In the genomic region with DNA sequence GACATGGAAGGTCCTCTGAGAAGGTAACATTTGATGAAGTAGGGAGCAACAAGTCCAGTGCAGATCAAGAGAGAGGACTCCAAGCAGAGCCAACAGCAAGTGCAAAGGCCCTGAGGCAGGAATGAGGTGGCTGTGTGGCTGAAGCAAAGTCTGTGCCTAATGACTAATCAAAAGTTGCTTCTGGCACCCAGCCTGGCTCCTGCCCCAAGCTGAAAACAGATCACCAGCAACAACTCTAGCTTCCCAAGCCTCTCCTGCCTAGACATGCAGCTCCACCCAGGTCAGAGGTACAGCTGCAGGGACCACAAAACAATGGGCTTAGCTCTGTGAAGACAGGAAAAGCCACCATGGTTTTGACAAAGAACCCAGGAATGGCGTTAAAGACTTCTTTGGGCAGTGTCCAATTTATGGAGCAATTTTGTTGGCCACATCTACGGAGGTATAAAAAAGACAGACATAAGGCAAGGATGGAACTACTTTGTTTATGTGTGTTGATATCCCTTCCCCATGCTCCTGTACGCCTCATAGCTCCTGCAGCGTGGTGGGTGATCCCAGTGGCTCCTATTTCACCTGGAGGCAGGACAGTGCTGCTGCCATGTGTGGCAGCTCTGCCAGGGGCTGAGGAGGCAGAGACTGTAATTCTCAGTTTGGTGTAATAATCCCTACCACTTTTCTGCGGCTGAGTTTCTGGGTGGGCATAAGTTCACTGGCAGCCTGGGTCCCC, we compare ENCODE assay signal across 17 cellular contexts. TPM values are rescaled to one million over a fixed set of nuclear protein-coding genes. Genes with fewer than 3 reads are reported as not detected.
A peak's percentile ranks its signal among the peaks of the same experiment; 100 is the strongest.
DNase-seq lines count a peak whose midpoint lies in the region; ATAC-seq and TF ChIP-seq lines count a peak whose summit lies in the region.
"Had no signal": no experiment of that assay in that cellular context is flagged by ENCODE, and none has a peak within 500 bp of the region (broad histone marks: within the 10 kb centered on the region; RNA-seq: fewer than 3 reads in every experiment).

No MANE protein-coding gene starts in this region.

- no peak overlapping the region for H2AFZ ChIP-seq in ACC112 (ENCODE audit: low read length, unreplicated experiment)
- no peak overlapping the region for H2AFZ ChIP-seq in MM.1S (ENCODE audit: low read length)

- H3K9me2 ChIP-seq in MM.1S (replicated peaks; ENCODE audit: insufficient read depth, low read length) = no peaks in the 10 kb centered on the region

- H3K9me3 Mint-ChIP-seq in MCF 10A (ENCODE audit: unreplicated experiment) = no peaks in the 10 kb centered on the region
- H3K9me3 Mint-ChIP-seq: activated T-helper 2 cell treated with anti-CD3 and anti-CD28 coated beads, Interferon-gamma antibody, Interleukin-2, Interleukin-4, amounts not matched to agents 10 μg/mL and 5 μg/mL and 100 μg/mL, durations not matched to agents 14 hours and 24 hours and 36 hours; neural crest cell had no signal

- POLR2A ChIA-PET in MCF 10A (lab: Yijun Ruan, JAX) = interaction anchor here (0.6 to 1.9 kb wide), 7 partner anchors 10 to 484 kb away, joined by 3 to 5 read pairs (median 4); partner anchors contain the start of genes IGSF3 and TTF2

- peaks cover 6% of the 10 kb centered on the region for H3K4me1 ChIP-seq in ACC112 (ENCODE audit: control insufficient read depth, insufficient read depth, low read length, unreplicated experiment)
- H3K4me1 ChIP-seq in MM.1S (ENCODE audit: low read length) = no peaks in the 10 kb centered on the region
- H3K4me1 ChIP-seq: spleen had no signal

- H3K27ac Mint-ChIP-seq in MCF 10A (ENCODE audit: low read depth, unreplicated experiment) = peak overlapping the region; percentile 72
- H3K27ac Mint-ChIP-seq: activated T-helper 2 cell treated with anti-CD3 and anti-CD28 coated beads, Interferon-gamma antibody, Interleukin-2, Interleukin-4, amounts not matched to agents 10 μg/mL and 5 μg/mL and 100 μg/mL, durations not matched to agents 14 hours and 24 hours and 36 hours had no signal

- 0 out of 2 replicates have a peak, but pooled peaks cover 6% of the 10 kb centered on the region for H3K27me3 ChIP-seq in ACC112 (ENCODE audit: insufficient read depth, low read length)
- H3K27me3 ChIP-seq in MM.1S (replicated peaks; ENCODE audit: insufficient read depth, low read length) = no peaks in the 10 kb centered on the region
- H3K27me3 ChIP-seq: spleen, vagina had no signal

- no peak overlapping the region for H3K4me2 ChIP-seq in MM.1S (ENCODE audit: low read depth, low read length)

- H3K9ac ChIP-seq in MM.1S (ENCODE audit: low read length) = no peak overlapping the region

- H3K4me1 Mint-ChIP-seq in MCF 10A (ENCODE audit: insufficient read depth, unreplicated experiment) = peaks cover 43% of the 10 kb centered on the region

- peak; percentile 58 for DNase-seq in HS-5 (ENCODE audit: low read depth)
- peak; percentile 98 for DNase-seq in MCF 10A (ENCODE audit: unreplicated experiment)
- DNase-seq in islet precursor cell = peak; percentile 77
- DNase-seq in SIG-M5 treated with dmso at 0.1 percent for 504 hours (lab: John Stamatoyannopoulos, UW; ENCODE audit: unreplicated experiment) = no peak
- DNase-seq in MM.1S = no peak
- no peak for DNase-seq in AML-193 (lab: John Stamatoyannopoulos, UW)
- DNase-seq: foreskin melanocyte, GF-D8, kidney, NCI-H1436, NCI-H774, spleen had no signal

- no peaks in the 10 kb centered on the region for H3K36me3 Mint-ChIP-seq in MCF 10A (ENCODE audit: insufficient read depth, unreplicated experiment)

- H3K27ac ChIP-seq in ACC112 (ENCODE audit: low read depth, low read length) (peak overlapping the region; percentile 14; the same call in 1 of the 2 replicates), MM.1S (ENCODE audit: low read length) (no peak overlapping the region)
- H3K27ac ChIP-seq: spleen, vagina had no signal

- H3K79me2 ChIP-seq in ACC112 (ENCODE audit: control insufficient read depth, insufficient read depth, low read length, unreplicated experiment) (no peaks in the 10 kb centered on the region), MM.1S (ENCODE audit: low read length) (no peaks in the 10 kb centered on the region)

- intact Hi-C loops in MCF 10A (cut with micrococcal nuclease) = no loop called here

- no peaks in the 10 kb centered on the region for H3K27me3 Mint-ChIP-seq in MCF 10A (ENCODE audit: insufficient read depth, unreplicated experiment)

- ATAC-seq in HG02588 (IDR thresholded peaks at IDR 0.05; ENCODE audit: unreplicated experiment) = no peak

- BruUV-seq in MCF 10A (replicated peaks; lab: Mats Ljungman, UMichigan) = no TSS peak

- H3K9me3 ChIP-seq in MM.1S (replicated peaks; ENCODE audit: insufficient read depth, low read length) = no peaks in the 10 kb centered on the region
- H3K9me3 ChIP-seq: spleen, vagina had no signal

- no peak overlapping the region for H3K4me3 ChIP-seq in ACC112 (ENCODE audit: low read depth, low read length)
- H3K4me3 ChIP-seq in MM.1S (ENCODE audit: low read length) = no peak overlapping the region
- H3K4me3 ChIP-seq: spleen, vagina had no signal

- no peaks in the 10 kb centered on the region for H3K36me3 ChIP-seq in ACC112 (ENCODE audit: insufficient read depth, low read length)
- H3K36me3 ChIP-seq in MM.1S (replicated peaks; ENCODE audit: insufficient read depth, low read length) = no peaks in the 10 kb centered on the region
- H3K36me3 ChIP-seq: spleen, vagina had no signal

- H3F3A ChIP-seq in MM.1S (ENCODE audit: insufficient read depth, low read length) = no peaks in the 10 kb centered on the region

- no peak overlapping the region for H3K4me3 Mint-ChIP-seq in MCF 10A (ENCODE audit: unreplicated experiment)
- H3K4me3 Mint-ChIP-seq: neural crest cell had no signal

- no peaks in the 10 kb centered on the region for H4K20me1 ChIP-seq in MM.1S (ENCODE audit: insufficient read depth, low read length)

- TF ChIP-seq CTCF in MCF 10A (IDR thresholded peaks at IDR 0.05; ENCODE audit: unreplicated experiment) (no peak), MM.1S (IDR thresholded peaks at IDR 0.05; ENCODE audit: low read length) (no peak)

- CTCF ChIA-PET in MCF 10A (lab: Yijun Ruan, JAX) = interaction anchor here (0.5 to 3.0 kb wide), 7 partner anchors 9 to 732 kb away, joined by 3 to 9 read pairs (median 5); no protein-coding TSS in a partner anchor

RNA-seq across cellular contexts. Expression of gene IGSF3, which starts 26.4 kb away (rescaled TPM):
- 3.5 and 4.6 TPM in 2 replicates for total RNA-seq in MCF 10A (2022)

Comparison
In these comparisons a context has a peak if more than half of its experiments do, and no peak if none do; other contexts are left out.
1. DNase-seq: peak in HS-5 (single experiment), MCF 10A (single experiment) and islet precursor cell (single experiment); none in SIG-M5 treated with dmso at 0.1 percent for 504 hours (single experiment), MM.1S (single experiment) and AML-193 (0 of 2).